29 cellular contexts compared by ENCODE assay signal in genomic region chr12:92938623-92939022, GRCh38.
"Had no signal": no experiment of that assay in that cellular context is flagged by ENCODE, and none has a peak within 500 bp of the region (broad histone marks: within the 10 kb centered on the region; RNA-seq: fewer than 3 reads in every experiment).

No MANE protein-coding gene starts in this region.

- FAIRE-seq: kidney had no signal

- H3K4me3 Mint-ChIP-seq: dendritic cell treated with granulocyte-macrophage colony-stimulating factor and Interleukin-4, amounts not matched to agents 40 ng/mL and 50 ng/mL, for 4 days; endodermal cell; mesothelial cell of epicardium; naive B cell; natural killer cell treated with Interleukin-12 subunit alpha and Interleukin-12 subunit beta and Interleukin-15 and Interleukin-18, amount 100 ng/mL, for 72 hours; neural progenitor cell had no signal

- H3K27me3 ChIP-seq: colonic mucosa, gastrocnemius medialis, neural progenitor cell, stomach, thyroid gland, upper lobe of right lung, uterus had no signal

- H3K27me3 Mint-ChIP-seq: dendritic cell treated with granulocyte-macrophage colony-stimulating factor and Interleukin-4, amounts not matched to agents 40 ng/mL and 50 ng/mL, for 4 days; naive B cell; natural killer cell treated with Interleukin-12 subunit alpha and Interleukin-12 subunit beta and Interleukin-15 and Interleukin-18, amount 100 ng/mL, for 72 hours; progenitor cell of endocrine pancreas had no signal

- H3K27ac ChIP-seq: colonic mucosa, gastrocnemius medialis, neural progenitor cell, parathyroid adenoma, stomach, thyroid gland, upper lobe of right lung, uterus had no signal

- H3K36me3 ChIP-seq: colonic mucosa, gastrocnemius medialis, neural progenitor cell, stomach, thyroid gland, upper lobe of right lung, uterus had no signal

- H3K27ac Mint-ChIP-seq: dendritic cell treated with granulocyte-macrophage colony-stimulating factor and Interleukin-4, amounts not matched to agents 40 ng/mL and 50 ng/mL, for 4 days; endodermal cell; mesothelial cell of epicardium; naive B cell; natural killer cell treated with Interleukin-12 subunit alpha and Interleukin-12 subunit beta and Interleukin-15 and Interleukin-18, amount 100 ng/mL, for 72 hours; neural progenitor cell had no signal

- DNase-seq: colonic mucosa; effector CD8-positive, alpha-beta T cell; endodermal cell; erythroblast; gastrocnemius medialis; head of caudate nucleus; kidney; mesenchymal stem cell; mucosa of descending colon; naive B cell; stimulated activated CD4-positive, alpha-beta T cell treated with anti-CD3 and anti-CD28 coated beads, Interleukin-12 subunit alpha, Interleukin-12 subunit beta, amount 100 ng/mL, for 4 hours; stimulated activated CD4-positive, alpha-beta T cell treated with anti-CD3 and anti-CD28 coated beads, Interleukin-1b, Interleukin-23, amount 100 ng/mL, for 48 hours; stimulated activated CD4-positive, alpha-beta T cell treated with anti-CD3 and anti-CD28 coated beads, Interleukin-4, amount 100 ng/mL, for 1 hour; stimulated activated CD8-positive, alpha-beta memory T cell treated with anti-CD3 and anti-CD28 coated beads, Interleukin-4, amount 100 ng/mL, for 48 hours; stimulated activated naive CD4-positive, alpha-beta T cell treated with Interleukin-2 at 50 U/mL for 16 hours; stomach; thyroid gland; upper lobe of right lung; uterus had no signal

- H3K4me3 ChIP-seq: colonic mucosa, gastrocnemius medialis, lung, mucosa of descending colon, neural progenitor cell, smooth muscle cell, stomach, thyroid gland, upper lobe of right lung, uterus had no signal

- ATAC-seq: gastrocnemius medialis; left lobe of liver; mucosa of descending colon; natural killer cell treated with Interleukin-12 subunit alpha and Interleukin-12 subunit beta and Interleukin-15 and Interleukin-18, amount 100 ng/mL, for 72 hours; sciatic nerve; upper lobe of right lung had no signal

- H3K9me3 Mint-ChIP-seq: mesothelial cell of epicardium; natural killer cell treated with Interleukin-12 subunit alpha and Interleukin-12 subunit beta and Interleukin-15 and Interleukin-18, amount 100 ng/mL, for 72 hours; neural progenitor cell had no signal

- H3K4me1 ChIP-seq: colonic mucosa, gastrocnemius medialis, neural progenitor cell, parathyroid adenoma, thyroid gland, upper lobe of right lung, uterus had no signal

- H3K36me3 Mint-ChIP-seq: mesothelial cell of epicardium; natural killer cell treated with Interleukin-12 subunit alpha and Interleukin-12 subunit beta and Interleukin-15 and Interleukin-18, amount 100 ng/mL, for 72 hours; neural progenitor cell had no signal

- H3K9me3 ChIP-seq: colonic mucosa, gastrocnemius medialis, mucosa of descending colon, stomach, thyroid gland, upper lobe of right lung, uterus had no signal
